ENCODE assay signal across 8 cellular contexts in genomic region chr2:6493669-6494068, GRCh38.
"Had no signal": no experiment of that assay in that cellular context is flagged by ENCODE, and none has a peak within 500 bp of the region (broad histone marks: within the 10 kb centered on the region; RNA-seq: fewer than 3 reads in every experiment).

No MANE protein-coding gene starts in this region.

- H2AFZ ChIP-seq: GM23338 had no signal

- H3K4me2 ChIP-seq: GM23338 had no signal

- H3K4me3 ChIP-seq: GM23338 had no signal

- DNase-seq: H9, HCEC 1CT, KBM-7 had no signal

- H3K27ac ChIP-seq: HL-60 had no signal

- FAIRE-seq: H1, H54, HepG2 had no signal
